Comparison of ENCODE assay signal across 11 cellular contexts in genomic region chr7:135716677-135717238, GRCh38. TPM values are rescaled to one million over a fixed set of nuclear protein-coding genes. Genes with fewer than 3 reads are reported as not detected.
DNase-seq lines count a peak whose midpoint lies in the region; ATAC-seq and TF ChIP-seq lines count a peak whose summit lies in the region.
"Had no signal": no experiment of that assay in that cellular context is flagged by ENCODE, and none has a peak within 500 bp of the region (broad histone marks: within the 10 kb centered on the region; RNA-seq: fewer than 3 reads in every experiment).

No MANE protein-coding gene starts in this region.

- 77 to 81% methylated on average over 7 of the region's 9 CpGs for WGBS in mesodermal cell (ENCODE audit: insufficient coverage in 2 of 2), 2 experiments

- H2AFZ ChIP-seq in GM23338, result no peak overlapping the region

- no peak overlapping the region for H3K4me2 ChIP-seq in GM23338

- H3K4me1 ChIP-seq in mesodermal cell (ENCODE audit: control insufficient read depth, insufficient read depth, low read length, poor library complexity, severe bottlenecking), result peaks cover 44% of the 10 kb centered on the region
- H3K4me1 ChIP-seq in GM23338 (ENCODE audit: insufficient read depth), result peaks cover 7% of the 10 kb centered on the region; the same call in 1 of the 2 replicates

- no peaks in the 10 kb centered on the region for H3K27me3 ChIP-seq in GM23338 (ENCODE audit: insufficient read depth)

- no peaks in the 10 kb centered on the region for H3K9me3 Mint-ChIP-seq in nephron progenitor cell
- no peaks in the 10 kb centered on the region for H3K9me3 Mint-ChIP-seq in GM23338
- H3K9me3 Mint-ChIP-seq: activated naive CD8-positive, alpha-beta T cell treated with anti-CD3 and anti-CD28 coated beads, Interleukin-2, amount 10 ng/mL, durations not matched to agents 7 days and 5 days had no signal

- no peaks in the 10 kb centered on the region for H3K9me2 ChIP-seq in GM23338 (ENCODE audit: insufficient read depth)

- H3K4me3 Mint-ChIP-seq in nephron progenitor cell (no peak overlapping the region), GM23338 (no peak overlapping the region)
- H3K4me3 Mint-ChIP-seq: activated naive CD8-positive, alpha-beta T cell treated with anti-CD3 and anti-CD28 coated beads, Interleukin-2, amount 10 ng/mL, durations not matched to agents 7 days and 5 days had no signal

- H3K4me3 ChIP-seq in mesodermal cell (ENCODE audit: extremely low read depth, insufficient read depth, low read length, poor library complexity, severe bottlenecking) (no peak overlapping the region), GM23338 (no peak overlapping the region)

- DNase-seq in Daoy (ENCODE audit: low read depth) (peak; percentile 90), NCI-H2107 treated with DMSO at 0.1 percent for 48 hours (lab: John Stamatoyannopoulos, UW; ENCODE audit: unreplicated experiment) (peak; percentile 80), amniotic stem cell (lab: John Stamatoyannopoulos, UW) (peak; percentile 15), occipital lobe (lab: John Stamatoyannopoulos, UW) (no peak), nephron progenitor cell (no peak), GM23338 (ENCODE audit: low spot score) (no peak)
- DNase-seq: activated CD4-positive, CD25-positive, alpha-beta regulatory T cell; activated naive CD8-positive, alpha-beta T cell treated with anti-CD3 and anti-CD28 coated beads, Interleukin-2, amount 10 ng/mL, durations not matched to agents 7 days and 5 days; NK-92 treated with Interleukin-12 subunit alpha and Interleukin-12 subunit beta, amount 100 ng/mL, for 24 hours had no signal

- H3F3A ChIP-seq in GM23338 (replicated peaks; ENCODE audit: low read depth), result 0 out of 2 replicates have a peak, but pooled peaks cover 3% of the 10 kb centered on the region

- H3K4me1 Mint-ChIP-seq in nephron progenitor cell (peaks cover 26% of the 10 kb centered on the region), GM23338 (peaks cover 9% of the 10 kb centered on the region)
- H3K4me1 Mint-ChIP-seq: activated naive CD8-positive, alpha-beta T cell treated with anti-CD3 and anti-CD28 coated beads, Interleukin-2, amount 10 ng/mL, durations not matched to agents 7 days and 5 days had no signal

- no peaks in the 10 kb centered on the region for H4K20me1 ChIP-seq in GM23338 (replicated peaks; ENCODE audit: insufficient read depth)

- H3K27me3 Mint-ChIP-seq in nephron progenitor cell (ENCODE audit: low read depth, poor library complexity) (no peaks in the 10 kb centered on the region), GM23338 (ENCODE audit: insufficient read depth, low read depth, poor library complexity) (no peaks in the 10 kb centered on the region)

- ATAC-seq in GM21529 (IDR thresholded peaks at IDR 0.05; ENCODE audit: unreplicated experiment) (no peak), GM23338 (no peak)

- no peaks in the 10 kb centered on the region for H3K79me2 ChIP-seq in GM23338 (replicated peaks; ENCODE audit: insufficient read depth)

- H3K27ac Mint-ChIP-seq in nephron progenitor cell (no peak overlapping the region), GM23338 (no peak overlapping the region)
- H3K27ac Mint-ChIP-seq: activated naive CD8-positive, alpha-beta T cell treated with anti-CD3 and anti-CD28 coated beads, Interleukin-2, amount 10 ng/mL, durations not matched to agents 7 days and 5 days had no signal

- H3K27ac ChIP-seq in mesodermal cell (ENCODE audit: low read depth, low read length, severe bottlenecking) (peak overlapping the region; percentile 51), GM23338 (ENCODE audit: low read depth) (no peak overlapping the region)

- no peak for TF ChIP-seq CTCF in nephron progenitor cell (IDR thresholded peaks at IDR 0.05)
- no peak for TF ChIP-seq CTCF in GM23338 (conservative IDR thresholded peaks at IDR 0.05; ENCODE audit: low read depth in 2 of 2)

- H3K36me3 ChIP-seq in mesodermal cell (ENCODE audit: control insufficient read depth, insufficient read depth, low read length) (no peaks in the 10 kb centered on the region), GM23338 (ENCODE audit: insufficient read depth) (no peaks in the 10 kb centered on the region)

- H3K36me3 Mint-ChIP-seq in nephron progenitor cell (ENCODE audit: low read depth), result no peaks in the 10 kb centered on the region
- H3K36me3 Mint-ChIP-seq in GM23338 (ENCODE audit: low read depth), result no peaks in the 10 kb centered on the region
- H3K36me3 Mint-ChIP-seq: activated naive CD8-positive, alpha-beta T cell treated with anti-CD3 and anti-CD28 coated beads, Interleukin-2, amount 10 ng/mL, durations not matched to agents 7 days and 5 days had no signal

- H3K9me3 ChIP-seq in mesodermal cell (ENCODE audit: control insufficient read depth, low read length), result no peaks in the 10 kb centered on the region

TF ChIP-seq in GM23338, 12 proteins besides CTCF, POLR2A, EP300 and RAD21:
- no peak for TF ChIP-seq ETS1 (IDR thresholded peaks at IDR 0.05)
TF ChIP-seq in GM23338: peak in this region for 0.

RNA-seq across cellular contexts. Expression of gene SLC13A4, which starts 11.2 kb away (rescaled TPM):
- total RNA-seq in Daoy (2014; rRNA removed; shearing (Covaris generic)), result not detected in 2 replicates
- 1.6 TPM for polyA plus RNA-seq in mesodermal cell (2013, experiment 1 of 2)
- polyA plus RNA-seq in mesodermal cell (2013, experiment 2 of 2), result 1.5 TPM
- 7.6 TPM for total RNA-seq in occipital lobe
- total RNA-seq in GM23338 (2014; rRNA removed; shearing (Covaris generic)), result 1.7 and 2.4 TPM in 2 replicates
- polyA plus RNA-seq in GM23338 (2016; fragmentation: Nextera tagmentation; extraction: Ambion mirVana), result 2.3 TPM in 2 replicates
- total RNA-seq: activated naive CD8-positive, alpha-beta T cell treated with anti-CD3 and anti-CD28 coated beads, Interleukin-2, amount 10 ng/mL, durations not matched to agents 7 days and 5 days had no signal

RNA-seq across cellular contexts. Expression of gene FAM180A, which starts 31.9 kb away (rescaled TPM):
- total RNA-seq in Daoy (2014; rRNA removed; shearing (Covaris generic)), result not detected in 2 replicates
- polyA plus RNA-seq in mesodermal cell (2013, experiment 1 of 2), result not detected
- polyA plus RNA-seq in mesodermal cell (2013, experiment 2 of 2), result not detected
- not detected for total RNA-seq in occipital lobe
- not detected in 2 replicates for total RNA-seq in GM23338 (2014; rRNA removed; shearing (Covaris generic))
- not detected in 2 replicates for polyA plus RNA-seq in GM23338 (2016; fragmentation: Nextera tagmentation; extraction: Ambion mirVana)
- total RNA-seq: activated naive CD8-positive, alpha-beta T cell treated with anti-CD3 and anti-CD28 coated beads, Interleukin-2, amount 10 ng/mL, durations not matched to agents 7 days and 5 days had no signal

RNA-seq across cellular contexts. Expression of gene STMP1, which starts 54.4 kb away (rescaled TPM):
- 9.1 and 11.4 TPM in 2 replicates for total RNA-seq in Daoy (2014; rRNA removed; shearing (Covaris generic))
- 52.6 TPM for polyA plus RNA-seq in mesodermal cell (2013, experiment 1 of 2)
- polyA plus RNA-seq in mesodermal cell (2013, experiment 2 of 2), result 58.0 TPM
- total RNA-seq in occipital lobe, result 24.2 TPM
- 23.0 and 25.1 TPM in 2 replicates for total RNA-seq in GM23338 (2014; rRNA removed; shearing (Covaris generic))
- polyA plus RNA-seq in GM23338 (2016; fragmentation: Nextera tagmentation; extraction: Ambion mirVana), result 71.8 and 78.4 TPM in 2 replicates

Comparison
In these comparisons a context has a peak if more than half of its experiments do, and no peak if none do; other contexts are left out.
1. DNase-seq: peak in Daoy (single experiment), NCI-H2107 treated with DMSO at 0.1 percent for 48 hours (single experiment) and amniotic stem cell (single experiment); none in occipital lobe (single experiment), nephron progenitor cell (single experiment) and GM23338 (single experiment).